Comparison of ENCODE assay signal across 10 cellular contexts in the genomic region with DNA sequence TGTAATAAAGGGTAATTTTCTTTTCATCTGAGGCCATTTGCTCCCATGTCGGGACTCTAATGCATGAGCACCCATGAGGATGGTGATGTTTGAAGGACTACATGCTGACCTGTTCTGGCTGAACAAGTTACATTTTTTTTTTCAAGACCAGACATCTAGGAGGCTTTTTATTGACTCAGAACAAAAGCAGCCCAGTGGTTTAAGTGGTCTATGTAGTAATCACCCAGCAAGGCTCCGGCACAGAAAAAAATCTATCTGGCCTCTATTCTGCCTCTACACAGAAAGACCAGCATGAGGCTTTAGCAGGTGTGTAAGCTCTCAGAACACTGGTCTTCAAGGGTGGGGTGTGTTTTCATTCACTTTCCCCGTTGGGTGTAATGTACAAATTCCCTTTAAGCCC. TPM values are rescaled to one million over a fixed set of nuclear protein-coding genes. Genes with fewer than 3 reads are reported as not detected.
A peak's percentile ranks its signal among the peaks of the same experiment; 100 is the strongest.
DNase-seq lines count a peak whose midpoint lies in the region; ATAC-seq and TF ChIP-seq lines count a peak whose summit lies in the region.
"Had no signal": no experiment of that assay in that cellular context is flagged by ENCODE, and none has a peak within 500 bp of the region (broad histone marks: within the 10 kb centered on the region; RNA-seq: fewer than 3 reads in every experiment).

No MANE protein-coding gene starts in this region.

- peak overlapping the region; percentile 45 for H3K27ac Mint-ChIP-seq in activated CD4-positive, alpha-beta memory T cell treated with anti-CD3 and anti-CD28 coated beads, Interleukin-2, amount 10 ng/mL, durations not matched to agents 7 days and 5 days

- H3K27me3 Mint-ChIP-seq in activated CD4-positive, alpha-beta memory T cell treated with anti-CD3 and anti-CD28 coated beads, Interleukin-2, amount 10 ng/mL, durations not matched to agents 7 days and 5 days: no peaks in the 10 kb centered on the region

- H3K27ac ChIP-seq in SJCRH30: no peak overlapping the region

- H3K36me3 Mint-ChIP-seq in activated CD4-positive, alpha-beta memory T cell treated with anti-CD3 and anti-CD28 coated beads, Interleukin-2, amount 10 ng/mL, durations not matched to agents 7 days and 5 days (ENCODE audit: low read depth): peaks cover 19% of the 10 kb centered on the region

- peaks cover 41% of the 10 kb centered on the region for H3K4me1 Mint-ChIP-seq in activated CD4-positive, alpha-beta memory T cell treated with anti-CD3 and anti-CD28 coated beads, Interleukin-2, amount 10 ng/mL, durations not matched to agents 7 days and 5 days

- no peaks in the 10 kb centered on the region for H3K9me3 ChIP-seq in SJCRH30 (replicated peaks)

- POLR2A ChIA-PET in activated CD4-positive, alpha-beta memory T cell treated with anti-CD3 and anti-CD28 coated beads, Interleukin-2, amount 10 ng/mL, durations not matched to agents 7 days and 5 days (lab: Charles Lee): interaction anchor here (0.8 to 2.4 kb wide), 3 partner anchors 21 to 289 kb away, joined by 3 to 10 read pairs (median 3); partner anchors contain the start of gene ABHD10

- no peaks in the 10 kb centered on the region for H3K9me3 Mint-ChIP-seq in activated CD4-positive, alpha-beta memory T cell treated with anti-CD3 and anti-CD28 coated beads, Interleukin-2, amount 10 ng/mL, durations not matched to agents 7 days and 5 days

- no peak overlapping the region for H3K4me3 ChIP-seq in AG09309 (ENCODE audit: control insufficient read depth, low read depth, low read length)
- H3K4me3 ChIP-seq in SJCRH30: no peak overlapping the region

- TF ChIP-seq CTCF in AG09309 (IDR thresholded peaks at IDR 0.05; ENCODE audit: control insufficient read depth, insufficient read depth, low read depth, low read length, missing control alignments): no peak

- CTCF ChIA-PET in activated CD4-positive, alpha-beta memory T cell treated with anti-CD3 and anti-CD28 coated beads, Interleukin-2, amount 10 ng/mL, durations not matched to agents 7 days and 5 days (lab: Charles Lee): interaction anchor here (0.6 to 5.5 kb wide), 10 partner anchors 9 to 277 kb away, joined by 3 to 29 read pairs (median 6); no protein-coding TSS in a partner anchor

- ATAC-seq in GM19438 (IDR thresholded peaks at IDR 0.05; ENCODE audit: low read depth, unreplicated experiment) (peak; percentile 70), HG03159 (IDR thresholded peaks at IDR 0.05; ENCODE audit: unreplicated experiment) (peak; percentile 77)
- ATAC-seq: Panc1 had no signal

- H3K27me3 ChIP-seq in SJCRH30: no peaks in the 10 kb centered on the region

- no peak overlapping the region for H3K4me3 Mint-ChIP-seq in activated CD4-positive, alpha-beta memory T cell treated with anti-CD3 and anti-CD28 coated beads, Interleukin-2, amount 10 ng/mL, durations not matched to agents 7 days and 5 days

- H3K4me1 ChIP-seq in SJCRH30: no peaks in the 10 kb centered on the region

- no peaks in the 10 kb centered on the region for H3K36me3 ChIP-seq in SJCRH30

- DNase-seq in AG09309 (ENCODE audit: low read depth): peak; percentile 46
- peak; percentile 28 for DNase-seq in activated CD4-positive, alpha-beta memory T cell treated with anti-CD3 and anti-CD28 coated beads, Interleukin-2, amount 10 ng/mL, durations not matched to agents 7 days and 5 days
- no peak for DNase-seq in SJCRH30
- no peak for DNase-seq in RPMI8226
- no peak for DNase-seq in superior temporal gyrus (ENCODE audit: extremely low spot score)
- no peak for DNase-seq in LoVo (ENCODE audit: low spot score)
- DNase-seq: DND-41 had no signal

RNA-seq across cellular contexts. Expression of gene PLCXD2, which starts 15.8 kb away (rescaled TPM):
- total RNA-seq in activated CD4-positive, alpha-beta memory T cell treated with anti-CD3 and anti-CD28 coated beads, Interleukin-2, amount 10 ng/mL, durations not matched to agents 7 days and 5 days: 10 to 100 TPM; 12.1 to 13.2 TPM
- total RNA-seq in SJCRH30 (2014; rRNA removed; shearing (Covaris generic)): 3.0 and 3.3 TPM in 2 replicates

Comparison
In these comparisons a context has a peak if more than half of its experiments do, and no peak if none do; other contexts are left out.
1. DNase-seq: peak in AG09309 (single experiment) and activated CD4-positive, alpha-beta memory T cell treated with anti-CD3 and anti-CD28 coated beads, Interleukin-2, amount 10 ng/mL, durations not matched to agents 7 days and 5 days (single experiment); none in SJCRH30 (0 of 2), RPMI8226 (single experiment), superior temporal gyrus (single experiment) and LoVo (single experiment).